In the genomic region with DNA sequence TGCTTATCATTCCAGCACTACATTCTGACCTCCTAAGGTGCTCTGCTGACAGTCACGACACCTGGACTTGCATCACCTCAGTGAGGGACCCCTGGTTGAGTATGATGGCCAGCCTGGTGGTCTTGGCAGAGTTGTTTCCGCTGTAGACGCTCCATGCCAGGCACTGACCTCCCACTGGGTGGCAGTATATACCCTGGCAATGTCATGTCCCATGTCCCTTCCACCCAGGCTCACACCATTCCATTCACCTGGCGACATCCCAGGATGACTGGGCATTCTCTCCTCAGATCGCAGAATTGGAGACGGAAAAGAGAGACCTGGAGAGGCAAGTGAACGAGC, we compare ENCODE assay signal across 8 cellular contexts. TPM values are rescaled to one million over a fixed set of nuclear protein-coding genes. Genes with fewer than 3 reads are reported as not detected.
A peak's percentile ranks its signal among the peaks of the same experiment; 100 is the strongest.
DNase-seq lines count a peak whose midpoint lies in the region; ATAC-seq and TF ChIP-seq lines count a peak whose summit lies in the region.

No MANE protein-coding gene starts in this region.

- ATAC-seq in natural killer cell treated with Interleukin-12 subunit alpha and Interleukin-12 subunit beta and Interleukin-15 and Interleukin-18, amount 100 ng/mL, for 72 hours: peak; percentile 57 to 60
- ATAC-seq in natural killer cell (no peak), Panc1 (peak; percentile 85), mucosa of descending colon (peak; percentile 51), HG03135 (IDR thresholded peaks at IDR 0.05; ENCODE audit: unreplicated experiment) (no peak)

- H3K36me3 ChIP-seq in Panc1 (ENCODE audit: control insufficient read depth, insufficient read depth, low read length) (peaks cover 11% of the 10 kb centered on the region; the same call in 1 of the 2 replicates), mucosa of descending colon (ENCODE audit: low read depth) (peaks cover 3% of the 10 kb centered on the region), stomach (peaks cover 26 to 72% (median 57%) of the 10 kb centered on the region in 4 donors)

- no peaks in the 10 kb centered on the region for H3K9me3 Mint-ChIP-seq in natural killer cell treated with Interleukin-12 subunit alpha and Interleukin-12 subunit beta and Interleukin-15 and Interleukin-18, amount 100 ng/mL, for 72 hours
- H3K9me3 Mint-ChIP-seq in natural killer cell: no peaks in the 10 kb centered on the region

- H3K36me3 Mint-ChIP-seq in natural killer cell treated with Interleukin-12 subunit alpha and Interleukin-12 subunit beta and Interleukin-15 and Interleukin-18, amount 100 ng/mL, for 72 hours: peaks cover 5% of the 10 kb centered on the region
- peaks cover 11% of the 10 kb centered on the region for H3K36me3 Mint-ChIP-seq in natural killer cell

- in situ Hi-C loops in Panc1 (cut with HindIII; ENCODE audit: low pct_unique_long_range_greater_than_20kb, low sequenced_read_pairs) (no loop called here), astrocyte of the spinal cord (cut with HindIII; ENCODE audit: low sequenced_read_pairs) (no loop called here)

- WGBS in stomach, 5 donors: 88 to 95% (median 92%) methylated on average over 4 to 7 of the region's 7 CpGs

- CTCF ChIA-PET in Panc1 (lab: Charles Lee): no interaction called here

- intact Hi-C loops in natural killer cell (cut with micrococcal nuclease): no loop called here
- intact Hi-C loops in Panc1 (cut with micrococcal nuclease; ENCODE audit: unreplicated experiment): no loop called here
- intact Hi-C loops in mucosa of descending colon (cut with DNase I, micrococcal nuclease): no loop called here
- intact Hi-C loops in stomach (cut with DNase I; ENCODE audit: low total_unique reads): no loop called here

- DNase-seq in natural killer cell treated with Interleukin-12 subunit alpha and Interleukin-12 subunit beta and Interleukin-15 and Interleukin-18, amount 100 ng/mL, for 72 hours (ENCODE audit: low spot score): no peak
- DNase-seq in natural killer cell (no peak), Panc1 (ENCODE audit: low read depth, low spot score) (no peak), astrocyte of the spinal cord (ENCODE audit: low read depth, low spot score) (no peak), mucosa of descending colon (peak in 1 of 3 donors; percentile 19), stomach (no peak), NOMO-1 treated with dmso at 0.1 percent for 144 hours (lab: John Stamatoyannopoulos, UW; ENCODE audit: unreplicated experiment) (no peak)

- no TSS peak for BruUV-seq in Panc1 (replicated peaks; lab: Mats Ljungman, UMichigan)

- peaks cover 0 to 7% of the 10 kb centered on the region in 2 donors for H3K27me3 Mint-ChIP-seq in natural killer cell treated with Interleukin-12 subunit alpha and Interleukin-12 subunit beta and Interleukin-15 and Interleukin-18, amount 100 ng/mL, for 72 hours
- H3K27me3 Mint-ChIP-seq in natural killer cell (ENCODE audit: low read depth in 2 of 2): peaks cover 0 to 2% of the 10 kb centered on the region in 2 donors

- no peaks in the 10 kb centered on the region for H3K9me3 ChIP-seq in Panc1 (ENCODE audit: control insufficient read depth, insufficient read depth, low read depth, low read length)
- no peaks in the 10 kb centered on the region for H3K9me3 ChIP-seq in mucosa of descending colon
- no peaks in the 10 kb centered on the region for H3K9me3 ChIP-seq in stomach

- H3K27ac ChIP-seq in Panc1 (ENCODE audit: low read length): no peak overlapping the region
- H3K27ac ChIP-seq in stomach: no peak overlapping the region

- TF ChIP-seq POLR2A in stomach (IDR thresholded peaks at IDR 0.05): no peak

- H3K4me3 Mint-ChIP-seq in natural killer cell treated with Interleukin-12 subunit alpha and Interleukin-12 subunit beta and Interleukin-15 and Interleukin-18, amount 100 ng/mL, for 72 hours: no peak overlapping the region
- H3K4me3 Mint-ChIP-seq in natural killer cell: no peak overlapping the region

- H3K27me3 ChIP-seq in Panc1 (ENCODE audit: control insufficient read depth, insufficient read depth, low read length) (no peaks in the 10 kb centered on the region), stomach (no peaks in the 10 kb centered on the region)

- no peak overlapping the region for H3K4me3 ChIP-seq in Panc1 (ENCODE audit: low read depth in 2 of 2, low read length in 2 of 2)
- H3K4me3 ChIP-seq in astrocyte of the spinal cord (ENCODE audit: low read depth, low read length): no peak overlapping the region
- H3K4me3 ChIP-seq in mucosa of descending colon: no peak overlapping the region
- H3K4me3 ChIP-seq in stomach: no peak overlapping the region

- no peak for TF ChIP-seq CTCF in natural killer cell (IDR thresholded peaks at IDR 0.05)
- TF ChIP-seq CTCF in Panc1 (IDR thresholded peaks at IDR 0.05): peak; percentile 89
- peak; percentile 36 for TF ChIP-seq CTCF in astrocyte of the spinal cord (IDR thresholded peaks at IDR 0.05; ENCODE audit: low read depth, low read length)
- no peak for TF ChIP-seq CTCF in mucosa of descending colon (IDR thresholded peaks at IDR 0.05)
- TF ChIP-seq CTCF in stomach (IDR thresholded peaks at IDR 0.05): peak in 2 of 7 experiments; percentile 21 to 33

- no peaks in the 10 kb centered on the region for H3K4me1 Mint-ChIP-seq in natural killer cell treated with Interleukin-12 subunit alpha and Interleukin-12 subunit beta and Interleukin-15 and Interleukin-18, amount 100 ng/mL, for 72 hours (ENCODE audit: low read depth in 2 of 2)
- no peaks in the 10 kb centered on the region for H3K4me1 Mint-ChIP-seq in natural killer cell

- no peak overlapping the region for H3K27ac Mint-ChIP-seq in natural killer cell treated with Interleukin-12 subunit alpha and Interleukin-12 subunit beta and Interleukin-15 and Interleukin-18, amount 100 ng/mL, for 72 hours
- H3K27ac Mint-ChIP-seq in natural killer cell: no peak overlapping the region

- POLR2A ChIA-PET in Panc1 (lab: Charles Lee): no interaction called here

- no peak for TF ChIP-seq EP300 in stomach (IDR thresholded peaks at IDR 0.05)

- H3K4me1 ChIP-seq in Panc1 (ENCODE audit: control insufficient read depth, insufficient read depth, low read length) (no peaks in the 10 kb centered on the region), mucosa of descending colon (ENCODE audit: low read depth) (no peaks in the 10 kb centered on the region), stomach (peaks cover 6 to 26% (median 10%) of the 10 kb centered on the region in 4 donors)

RNA-seq across cellular contexts. Expression of a gene that starts 5.0 kb away (rescaled TPM):
- total RNA-seq in natural killer cell treated with Interleukin-12 subunit alpha and Interleukin-12 subunit beta and Interleukin-15 and Interleukin-18, amount 100 ng/mL, for 72 hours: not detected
- total RNA-seq in natural killer cell (under 1 TPM in 1 of 3 donors, not detected in 2; 0.09 TPM), Panc1 (2021; ENCODE audit: unreplicated experiment) (0.36 TPM), mucosa of descending colon (1 to 10 TPM; 3.2 to 9.1 (median 3.6) TPM), stomach (10 to 100 TPM in 2 of 5 donors, 1 to 10 TPM in 2, not detected in 1; 2.9 to 30.6 (median 15.2) TPM)
- 0.36 TPM for polyA plus RNA-seq in Panc1 (2012; ENCODE audit: insufficient read length)
- 10 to 100 TPM; 12.7 to 18.8 (median 15.4) TPM for polyA plus RNA-seq in stomach

RNA-seq across cellular contexts. Expression of a gene that starts 7.7 kb away (rescaled TPM):
- 10 to 100 TPM; 31.4 to 35.8 TPM for total RNA-seq in natural killer cell treated with Interleukin-12 subunit alpha and Interleukin-12 subunit beta and Interleukin-15 and Interleukin-18, amount 100 ng/mL, for 72 hours
- 10 to 100 TPM; 67.2 to 74.8 (median 68.1) TPM for total RNA-seq in natural killer cell
- total RNA-seq in Panc1 (2021; ENCODE audit: unreplicated experiment): 21.4 TPM
- polyA plus RNA-seq in Panc1 (2012; ENCODE audit: insufficient read length): 22.6 TPM
- total RNA-seq in mucosa of descending colon: 10 to 100 TPM; 16.8 to 22.5 (median 21.3) TPM
- 100 to 1,000 TPM in 1 of 5 donors, 10 to 100 TPM in 4; 11.6 to 132 (median 22.0) TPM for total RNA-seq in stomach
- 1 to 10 TPM; 3.6 to 5.3 (median 4.0) TPM for polyA plus RNA-seq in stomach

RNA-seq across cellular contexts. Expression of a gene that starts 34.0 kb away (rescaled TPM):
- total RNA-seq in natural killer cell treated with Interleukin-12 subunit alpha and Interleukin-12 subunit beta and Interleukin-15 and Interleukin-18, amount 100 ng/mL, for 72 hours: 10 to 100 TPM; 69.8 to 90.5 TPM
- total RNA-seq in natural killer cell: 10 to 100 TPM; 70.7 to 89.9 (median 85.8) TPM
- total RNA-seq in Panc1 (2021; ENCODE audit: unreplicated experiment): 73.4 TPM
- polyA plus RNA-seq in Panc1 (2012; ENCODE audit: insufficient read length): 46.5 TPM
- total RNA-seq in mucosa of descending colon: 10 to 100 TPM; 31.2 to 38.4 (median 34.0) TPM
- 100 to 1,000 TPM in 2 of 5 donors, 10 to 100 TPM in 2, not detected in 1; 70.7 to 152 (median 99.1) TPM for total RNA-seq in stomach
- 10 to 100 TPM; 42.6 to 82.7 (median 68.3) TPM for polyA plus RNA-seq in stomach

RNA-seq across cellular contexts. Expression of a gene that starts 47.2 kb away (rescaled TPM):
- total RNA-seq in natural killer cell treated with Interleukin-12 subunit alpha and Interleukin-12 subunit beta and Interleukin-15 and Interleukin-18, amount 100 ng/mL, for 72 hours: 10 to 100 TPM; 49.2 to 53.2 TPM
- 10 to 100 TPM; 63.9 to 78.7 (median 69.0) TPM for total RNA-seq in natural killer cell
- total RNA-seq in Panc1 (2021; ENCODE audit: unreplicated experiment): 50.0 TPM
- polyA plus RNA-seq in Panc1 (2012; ENCODE audit: insufficient read length): 39.0 TPM
- 10 to 100 TPM; 30.2 to 59.5 (median 35.4) TPM for total RNA-seq in mucosa of descending colon
- total RNA-seq in stomach: 10 to 100 TPM; 25.8 to 76.3 (median 68.7) TPM
- polyA plus RNA-seq in stomach: 10 to 100 TPM; 41.4 to 62.0 (median 45.5) TPM

Comparison
In these comparisons a context has a peak if more than half of its experiments do, and no peak if none do; other contexts are left out.
1. ATAC-seq: peak in natural killer cell treated with Interleukin-12 subunit alpha and Interleukin-12 subunit beta and Interleukin-15 and Interleukin-18, amount 100 ng/mL, for 72 hours (2 of 2), Panc1 (single experiment) and mucosa of descending colon (single experiment); none in natural killer cell (0 of 3) and HG03135 (single experiment).
2. CTCF ChIP-seq: peak in Panc1 (single experiment) and astrocyte of the spinal cord (single experiment); none in natural killer cell (single experiment) and mucosa of descending colon (single experiment).